ENCODE assay signal across 16 cellular contexts in genomic region chr11:134537296-134537695, GRCh38.
DNase-seq lines count a peak whose midpoint lies in the region; ATAC-seq and TF ChIP-seq lines count a peak whose summit lies in the region.
"Had no signal": no experiment of that assay in that cellular context is flagged by ENCODE, and none has a peak within 500 bp of the region (broad histone marks: within the 10 kb centered on the region; RNA-seq: fewer than 3 reads in every experiment).

No MANE protein-coding gene starts in this region.

- CTCF ChIA-PET in WTC11 (lab: Charles Lee), result interaction anchor here (2.0 kb wide), 1 partner anchor 42 kb away, joined by 7 read pairs; no protein-coding TSS in a partner anchor

- H3K4me3 Mint-ChIP-seq in WTC11, result no peak overlapping the region
- peak overlapping the region; percentile 57 for H3K4me3 Mint-ChIP-seq in natural killer cell
- H3K4me3 Mint-ChIP-seq in type B pancreatic cell, result no peak overlapping the region

- H3K4me1 Mint-ChIP-seq in WTC11, result peaks cover 12% of the 10 kb centered on the region
- H3K4me1 Mint-ChIP-seq in natural killer cell, result peaks cover 14 to 18% of the 10 kb centered on the region in 2 donors
- H3K4me1 Mint-ChIP-seq in type B pancreatic cell (ENCODE audit: unreplicated experiment), result peaks cover 21% of the 10 kb centered on the region

- no peak for ATAC-seq in WTC11
- no peak for ATAC-seq in natural killer cell

- peaks cover 4% of the 10 kb centered on the region; the same call in 1 of the 2 replicates for H3K36me3 Mint-ChIP-seq in WTC11
- no peaks in the 10 kb centered on the region for H3K36me3 Mint-ChIP-seq in natural killer cell
- peaks cover 3% of the 10 kb centered on the region for H3K36me3 Mint-ChIP-seq in type B pancreatic cell
- H3K36me3 Mint-ChIP-seq: IgD-negative memory B cell had no signal

- no peak overlapping the region for H3K27ac Mint-ChIP-seq in WTC11
- peak overlapping the region in 1 of 2 donors; percentile 13 for H3K27ac Mint-ChIP-seq in natural killer cell
- no peak overlapping the region for H3K27ac Mint-ChIP-seq in type B pancreatic cell
- H3K27ac Mint-ChIP-seq: IgD-negative memory B cell had no signal

- intact Hi-C loops in natural killer cell (cut with micrococcal nuclease), result no loop called here

- H3K27me3 Mint-ChIP-seq in WTC11 (ENCODE audit: low read depth) (no peaks in the 10 kb centered on the region), natural killer cell (ENCODE audit: low read depth in 2 of 2) (peaks cover 26 to 39% of the 10 kb centered on the region in 2 donors), type B pancreatic cell (peaks cover 30% of the 10 kb centered on the region)

- POLR2A ChIA-PET in WTC11 (lab: Charles Lee), result no interaction called here

- TF ChIP-seq CTCF in WTC11 (IDR thresholded peaks at IDR 0.05) (no peak), natural killer cell (IDR thresholded peaks at IDR 0.05) (no peak), type B pancreatic cell (conservative IDR thresholded peaks at IDR 0.05) (no peak)

- peaks cover 8% of the 10 kb centered on the region for H3K9me3 Mint-ChIP-seq in WTC11
- no peaks in the 10 kb centered on the region for H3K9me3 Mint-ChIP-seq in natural killer cell
- H3K9me3 Mint-ChIP-seq in type B pancreatic cell, result no peaks in the 10 kb centered on the region

- peak; percentile 53 for DNase-seq in activated effector memory CD4-positive, alpha-beta T cell treated with anti-CD3 and anti-CD28 coated beads, Interleukin-2, amount 50 U/mL, for 16 hours
- DNase-seq in activated effector memory CD4-positive, alpha-beta T cell treated with Interleukin-2 at 50 U/mL for 16 hours, result no peak
- peak; percentile 7 for DNase-seq in WTC11 (ENCODE audit: low spot score)
- no peak for DNase-seq in natural killer cell
- DNase-seq in type B pancreatic cell (ENCODE audit: extremely low spot score, unreplicated experiment), result peak; percentile 34
- DNase-seq in NOMO-1 treated with dmso at 0.1 percent for 144 hours (lab: John Stamatoyannopoulos, UW; ENCODE audit: unreplicated experiment), result no peak
- no peak for DNase-seq in kidney tubule cell (ENCODE audit: low spot score)
- no peak for DNase-seq in effector CD8-positive, alpha-beta T cell (lab: John Stamatoyannopoulos, UW)
- DNase-seq: DMS79, NCI-H1436 treated with DMSO at 0.1 percent for 48 hours, NCI-H2081, NCI-H2227 treated with DMSO at 0.1 percent for 48 hours, NCI-H524 treated with DMSO at 0.1 percent for 48 hours, OCI-M1, RPMI8226 had no signal

TF ChIP-seq in WTC11, 78 proteins besides CTCF, POLR2A, EP300 and RAD21:
- no peak for TF ChIP-seq ETV6 (CRISPR knock-in tag; IDR thresholded peaks at IDR 0.05)
- TF ChIP-seq ESRRA (CRISPR knock-in tag; IDR thresholded peaks at IDR 0.05; ENCODE audit: borderline replicate concordance), result no peak
- TF ChIP-seq, protein P1, sequence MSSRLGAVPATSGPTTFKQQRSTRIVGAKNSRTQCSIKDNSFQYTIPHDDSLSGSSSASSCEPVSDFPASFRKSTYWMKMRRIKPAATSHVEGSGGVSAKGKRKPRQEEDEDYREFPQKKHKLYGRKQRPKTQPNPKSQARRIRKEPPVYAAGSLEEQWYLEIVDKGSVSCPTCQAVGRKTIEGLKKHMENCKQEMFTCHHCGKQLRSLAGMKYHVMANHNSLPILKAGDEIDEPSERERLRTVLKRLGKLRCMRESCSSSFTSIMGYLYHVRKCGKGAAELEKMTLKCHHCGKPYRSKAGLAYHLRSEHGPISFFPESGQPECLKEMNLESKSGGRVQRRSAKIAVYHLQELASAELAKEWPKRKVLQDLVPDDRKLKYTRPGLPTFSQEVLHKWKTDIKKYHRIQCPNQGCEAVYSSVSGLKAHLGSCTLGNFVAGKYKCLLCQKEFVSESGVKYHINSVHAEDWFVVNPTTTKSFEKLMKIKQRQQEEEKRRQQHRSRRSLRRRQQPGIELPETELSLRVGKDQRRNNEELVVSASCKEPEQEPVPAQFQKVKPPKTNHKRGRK (CRISPR knock-in tag; IDR thresholded peaks at IDR 0.05; ENCODE audit: borderline replicate concordance), result no peak
- no peak for TF ChIP-seq ZBTB21 (CRISPR knock-in tag; IDR thresholded peaks at IDR 0.05; ENCODE audit: borderline replicate concordance)
- TF ChIP-seq PREB (CRISPR knock-in tag; IDR thresholded peaks at IDR 0.05; ENCODE audit: borderline replicate concordance), result no peak
- TF ChIP-seq, protein P2, sequence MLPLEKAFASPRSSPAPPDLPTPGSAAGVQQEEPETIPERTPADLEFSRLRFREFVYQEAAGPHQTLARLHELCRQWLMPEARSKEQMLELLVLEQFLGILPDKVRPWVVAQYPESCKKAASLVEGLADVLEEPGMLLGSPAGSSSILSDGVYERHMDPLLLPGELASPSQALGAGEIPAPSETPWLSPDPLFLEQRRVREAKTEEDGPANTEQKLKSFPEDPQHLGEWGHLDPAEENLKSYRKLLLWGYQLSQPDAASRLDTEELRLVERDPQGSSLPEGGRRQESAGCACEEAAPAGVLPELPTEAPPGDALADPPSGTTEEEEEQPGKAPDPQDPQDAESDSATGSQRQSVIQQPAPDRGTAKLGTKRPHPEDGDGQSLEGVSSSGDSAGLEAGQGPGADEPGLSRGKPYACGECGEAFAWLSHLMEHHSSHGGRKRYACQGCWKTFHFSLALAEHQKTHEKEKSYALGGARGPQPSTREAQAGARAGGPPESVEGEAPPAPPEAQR (CRISPR knock-in tag; IDR thresholded peaks at IDR 0.05), result no peak
- TF ChIP-seq PRDM15 (CRISPR knock-in tag; IDR thresholded peaks at IDR 0.05), result no peak
- no peak for TF ChIP-seq ZNF138 (CRISPR knock-in tag; conservative IDR thresholded peaks at IDR 0.05)

Comparison
In these comparisons a context has a peak if more than half of its experiments do, and no peak if none do; other contexts are left out.
1. DNase-seq: peak in activated effector memory CD4-positive, alpha-beta T cell treated with anti-CD3 and anti-CD28 coated beads, Interleukin-2, amount 50 U/mL, for 16 hours (single experiment), WTC11 (single experiment) and type B pancreatic cell (single experiment); none in activated effector memory CD4-positive, alpha-beta T cell treated with Interleukin-2 at 50 U/mL for 16 hours (single experiment), natural killer cell (single experiment), NOMO-1 treated with dmso at 0.1 percent for 144 hours (single experiment), kidney tubule cell (single experiment) and effector CD8-positive, alpha-beta T cell (single experiment).